In the genomic region with DNA sequence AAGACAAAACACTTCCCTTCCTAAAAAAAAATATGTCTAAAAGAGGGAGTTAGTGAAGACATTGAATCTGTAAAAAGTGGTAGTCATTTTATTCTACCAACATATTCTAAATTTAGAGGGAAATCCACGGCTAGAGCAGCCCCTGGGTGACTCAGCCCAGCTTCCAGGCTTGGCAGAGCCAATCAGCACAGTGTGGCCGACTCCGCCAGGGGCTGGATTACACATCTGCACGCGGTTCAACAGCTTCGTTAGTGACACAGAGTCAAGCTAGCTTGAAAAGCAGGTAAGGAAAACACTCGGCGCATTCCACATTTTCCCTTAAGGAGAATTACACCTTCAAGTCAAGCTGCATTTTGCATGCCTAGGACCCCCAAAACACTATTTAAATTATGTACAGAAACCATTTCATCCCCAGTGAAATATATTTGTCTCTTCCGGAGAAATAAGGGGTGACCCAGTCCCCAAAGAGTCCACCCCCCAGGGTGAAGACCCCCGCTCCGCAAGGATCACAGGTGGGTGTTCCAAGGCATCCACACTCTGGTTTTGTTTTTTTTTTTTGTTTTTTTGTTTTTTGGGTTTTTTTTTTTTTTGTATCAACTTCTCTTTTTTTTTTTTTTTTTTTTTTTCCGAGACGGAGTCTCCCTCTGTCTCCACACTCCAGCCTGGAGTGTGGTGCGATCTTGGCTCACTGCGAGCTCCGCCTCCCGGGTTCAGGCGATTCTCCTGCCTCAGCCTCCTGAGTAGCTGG, we compare ENCODE assay signal across 1 cellular context.
TF ChIP-seq lines count a peak whose summit lies in the region.

No MANE protein-coding gene starts in this region.

TF ChIP-seq in A549, 52 proteins besides CTCF, POLR2A, EP300 and RAD21 (continued from another document):
- no peak for TF ChIP-seq HMGXB4 (CRISPR knock-in tag; IDR thresholded peaks at IDR 0.05; ENCODE audit: borderline replicate concordance)
- TF ChIP-seq, protein P1, sequence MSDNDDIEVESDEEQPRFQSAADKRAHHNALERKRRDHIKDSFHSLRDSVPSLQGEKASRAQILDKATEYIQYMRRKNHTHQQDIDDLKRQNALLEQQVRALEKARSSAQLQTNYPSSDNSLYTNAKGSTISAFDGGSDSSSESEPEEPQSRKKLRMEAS (IDR thresholded peaks at IDR 0.05) = peak; percentile 90
- no peak for TF ChIP-seq CHD4 (IDR thresholded peaks at IDR 0.05; ENCODE audit: borderline replicate concordance)
- TF ChIP-seq, protein P2, sequence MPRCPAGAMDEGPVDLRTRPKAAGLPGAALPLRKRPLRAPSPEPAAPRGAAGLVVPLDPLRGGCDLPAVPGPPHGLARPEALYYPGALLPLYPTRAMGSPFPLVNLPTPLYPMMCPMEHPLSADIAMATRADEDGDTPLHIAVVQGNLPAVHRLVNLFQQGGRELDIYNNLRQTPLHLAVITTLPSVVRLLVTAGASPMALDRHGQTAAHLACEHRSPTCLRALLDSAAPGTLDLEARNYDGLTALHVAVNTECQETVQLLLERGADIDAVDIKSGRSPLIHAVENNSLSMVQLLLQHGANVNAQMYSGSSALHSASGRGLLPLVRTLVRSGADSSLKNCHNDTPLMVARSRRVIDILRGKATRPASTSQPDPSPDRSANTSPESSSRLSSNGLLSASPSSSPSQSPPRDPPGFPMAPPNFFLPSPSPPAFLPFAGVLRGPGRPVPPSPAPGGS (IDR thresholded peaks at IDR 0.05) = no peak
- TF ChIP-seq, protein P3, sequence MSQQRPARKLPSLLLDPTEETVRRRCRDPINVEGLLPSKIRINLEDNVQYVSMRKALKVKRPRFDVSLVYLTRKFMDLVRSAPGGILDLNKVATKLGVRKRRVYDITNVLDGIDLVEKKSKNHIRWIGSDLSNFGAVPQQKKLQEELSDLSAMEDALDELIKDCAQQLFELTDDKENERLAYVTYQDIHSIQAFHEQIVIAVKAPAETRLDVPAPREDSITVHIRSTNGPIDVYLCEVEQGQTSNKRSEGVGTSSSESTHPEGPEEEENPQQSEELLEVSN (IDR thresholded peaks at IDR 0.05; ENCODE audit: borderline replicate concordance, low read depth) = peak; percentile 85
- TF ChIP-seq RARB (CRISPR knock-in tag; IDR thresholded peaks at IDR 0.05) = no peak
- TF ChIP-seq KDM1A (IDR thresholded peaks at IDR 0.05; ENCODE audit: low read depth) = no peak
- no peak for TF ChIP-seq USF2 (IDR thresholded peaks at IDR 0.05)
- TF ChIP-seq JUNB (IDR thresholded peaks at IDR 0.05) = no peak
- TF ChIP-seq TP53 (CRISPR knock-in tag; IDR thresholded peaks at IDR 0.05) = no peak
- TF ChIP-seq POLR2AphosphoS2 (conservative IDR thresholded peaks at IDR 0.05; ENCODE audit: low read length) = no peak
- no peak for TF ChIP-seq MYC (IDR thresholded peaks at IDR 0.05; ENCODE audit: borderline replicate concordance, low read length)
- no peak for TF ChIP-seq ZC3H11A (IDR thresholded peaks at IDR 0.05)
- TF ChIP-seq RFX5 (IDR thresholded peaks at IDR 0.05) = no peak
- no peak for TF ChIP-seq FOSL2 (IDR thresholded peaks at IDR 0.05)
- peak; percentile 72 for TF ChIP-seq FOSL2 (CRISPR knock-in tag; IDR thresholded peaks at IDR 0.05)
- TF ChIP-seq NPAS2 (CRISPR knock-in tag; IDR thresholded peaks at IDR 0.05; ENCODE audit: borderline replicate concordance) = no peak
TF ChIP-seq in A549: peak in this region for 3.
